ENCODE assay signal across 27 cellular contexts in genomic region chr11:20008190-20008801, GRCh38.
DNase-seq lines count a peak whose midpoint lies in the region; ATAC-seq and TF ChIP-seq lines count a peak whose summit lies in the region.
"Had no signal": no experiment of that assay in that cellular context is flagged by ENCODE, and none has a peak within 500 bp of the region (broad histone marks: within the 10 kb centered on the region; RNA-seq: fewer than 3 reads in every experiment).

No MANE protein-coding gene starts in this region.

- H3K4me1 ChIP-seq in cardiac muscle cell (ENCODE audit: low read depth) (peaks cover 87% of the 10 kb centered on the region), right lobe of liver (peaks cover 0 to 45% (median 21%) of the 10 kb centered on the region in 4 donors), uterus (peaks cover 0 to 3% of the 10 kb centered on the region in 2 donors)

- H3K4me3 ChIP-seq in cardiac muscle cell (no peak overlapping the region), fibroblast of the aortic adventitia (ENCODE audit: low read depth, low read length) (no peak overlapping the region), right lobe of liver (no peak overlapping the region), uterus (no peak overlapping the region)
- H3K4me3 ChIP-seq: psoas muscle, SK-N-MC, stomach, transverse colon had no signal

- H3K36me3 ChIP-seq in cardiac muscle cell (no peaks in the 10 kb centered on the region), right lobe of liver (no peaks in the 10 kb centered on the region), uterus (no peaks in the 10 kb centered on the region)
- H3K36me3 ChIP-seq: transverse colon had no signal

- TF ChIP-seq POLR2A in right lobe of liver (IDR thresholded peaks at IDR 0.05), result no peak
- no peak for TF ChIP-seq POLR2A in uterus (IDR thresholded peaks at IDR 0.05)

- intact Hi-C loops in left cardiac atrium (cut with DNase I) (no loop called here), right lobe of liver (cut with DNase I) (no loop called here), uterus (cut with DNase I; ENCODE audit: low total_unique reads) (no loop called here)

- DNase-seq in cardiac muscle cell (ENCODE audit: low read depth in 1 of 2, low spot score in 1 of 2) (peak in 1 of 2 donors; percentile 51), left cardiac atrium (no peak), fibroblast of the aortic adventitia (ENCODE audit: low read depth) (peak; percentile 25), right lobe of liver (no peak), uterus (peak in 1 of 2 donors; percentile 32), NCI-H1048 (lab: John Stamatoyannopoulos, UW) (no peak)
- DNase-seq: activated CD4-positive, alpha-beta T cell treated with anti-CD3 and anti-CD28 coated beads for 48 hours; activated CD8-positive, alpha-beta memory T cell treated with anti-CD3 and anti-CD28 coated beads for 24 hours; activated effector memory CD4-positive, alpha-beta T cell treated with anti-CD3 and anti-CD28 coated beads, Interleukin-2, amount 50 U/mL, for 16 hours; activated naive CD8-positive, alpha-beta T cell treated with anti-CD3 and anti-CD28 coated beads for 36 hours; cerebellar nuclear complex; glutamatergic neuron; kidney glomerular epithelial cell; mesenchymal stem cell; NCI-H1930; NCI-H226; NCI-H748 treated with DMSO at 0.1 percent for 48 hours; psoas muscle; RPMI8226; small intestine; stimulated activated CD8-positive, alpha-beta memory T cell treated with anti-CD3 and anti-CD28 coated beads, Interleukin-4, amount 100 ng/mL, for 48 hours; stomach; T-helper 2 cell; transverse colon had no signal

- H3K9me3 ChIP-seq in cardiac muscle cell (ENCODE audit: low read depth) (no peaks in the 10 kb centered on the region), right lobe of liver (no peaks in the 10 kb centered on the region), uterus (no peaks in the 10 kb centered on the region)
- H3K9me3 ChIP-seq: psoas muscle, stomach, transverse colon had no signal

- H3K27ac ChIP-seq in cardiac muscle cell, result peak overlapping the region; percentile 93
- H3K27ac ChIP-seq in right lobe of liver, result peak overlapping the region in 2 of 3 donors; percentile 58 to 74
- peak overlapping the region; percentile 47 to 71 for H3K27ac ChIP-seq in uterus
- H3K27ac ChIP-seq: SK-N-MC, stomach, transverse colon had no signal

- WGBS in right lobe of liver (ENCODE audit: insufficient coverage, low coverage, low lambda C conversion rate, missing lambda C conversion rate), result 56% methylated on average over 5 of the region's 6 CpGs

- no peaks in the 10 kb centered on the region for H3K27me3 ChIP-seq in cardiac muscle cell
- H3K27me3 ChIP-seq in right lobe of liver, result no peaks in the 10 kb centered on the region
- no peaks in the 10 kb centered on the region for H3K27me3 ChIP-seq in uterus
- H3K27me3 ChIP-seq: stomach, transverse colon had no signal

- TF ChIP-seq CTCF in cardiac muscle cell (IDR thresholded peaks at IDR 0.05; ENCODE audit: low read depth, low read length), result no peak
- TF ChIP-seq CTCF in fibroblast of the aortic adventitia (IDR thresholded peaks at IDR 0.05; ENCODE audit: insufficient read depth, low read length), result no peak
- TF ChIP-seq CTCF in right lobe of liver (IDR thresholded peaks at IDR 0.05), result no peak
- no peak for TF ChIP-seq CTCF in uterus (IDR thresholded peaks at IDR 0.05)

- no peak for ATAC-seq in left cardiac atrium
- ATAC-seq in right lobe of liver, result no peak
- ATAC-seq in HG02763 (IDR thresholded peaks at IDR 0.05; ENCODE audit: unreplicated experiment), result no peak
- no peak for ATAC-seq in HG03442 (IDR thresholded peaks at IDR 0.05; ENCODE audit: unreplicated experiment)
